In genomic region chr5:139638736-139639618, GRCh38 we compare ENCODE assay signal across 8 cellular contexts. TPM values are rescaled to one million over a fixed set of nuclear protein-coding genes. Genes with fewer than 3 reads are reported as not detected.
DNase-seq lines count a peak whose midpoint lies in the region; ATAC-seq, FAIRE-seq and TF ChIP-seq lines count a peak whose summit lies in the region.

No MANE protein-coding gene starts in this region.

- H2BK12ac ChIP-seq in trophoblast cell (ENCODE audit: low read length): peak overlapping the region; percentile 67

- peak overlapping the region; percentile 84 for H2BK5ac ChIP-seq in trophoblast cell (ENCODE audit: low read depth, low read length, poor library complexity)

- H3K14ac ChIP-seq in trophoblast cell (ENCODE audit: low read length): peak overlapping the region; percentile 82

- no peak overlapping the region for H3K27ac Mint-ChIP-seq in endodermal cell

- peak overlapping the region; percentile 70 for H3K18ac ChIP-seq in trophoblast cell (ENCODE audit: low read length)

- H2AK5ac ChIP-seq in trophoblast cell (ENCODE audit: low read length): peak overlapping the region; percentile 93

- DNase-seq in D721Med (ENCODE audit: insufficient read length, low spot score): peak; percentile 84
- peak; percentile 73 for DNase-seq in NCI-H446 treated with DMSO at 0.1 percent for 48 hours (lab: John Stamatoyannopoulos, UW)
- DNase-seq in endodermal cell: peak; percentile 53
- no peak for DNase-seq in trophoblast cell
- no peak for DNase-seq in NCI-H510A treated with DMSO at 0.1 percent for 48 hours (lab: John Stamatoyannopoulos, UW)
- DNase-seq in kidney glomerular epithelial cell (lab: John Stamatoyannopoulos, UW): no peak
- DNase-seq in NCI-H2107 treated with DMSO at 0.1 percent for 48 hours (lab: John Stamatoyannopoulos, UW; ENCODE audit: unreplicated experiment): no peak

- no peak overlapping the region for H3K4me3 ChIP-seq in endodermal cell (ENCODE audit: low read length)
- H3K4me3 ChIP-seq in trophoblast cell (ENCODE audit: low read depth, low read length): no peak overlapping the region

- H3K9me3 ChIP-seq in endodermal cell (ENCODE audit: control insufficient read depth, low read length) (no peaks in the 10 kb centered on the region), trophoblast cell (ENCODE audit: insufficient read depth, low read depth, low read length) (no peaks in the 10 kb centered on the region)

- H3K9ac ChIP-seq in endodermal cell (ENCODE audit: extremely low read depth, low read length, poor library complexity, severe bottlenecking) (no peak overlapping the region), trophoblast cell (ENCODE audit: low read length) (no peak overlapping the region)

- H3K79me2 ChIP-seq in trophoblast cell (ENCODE audit: control insufficient read depth, insufficient read depth, low read length, poor library complexity): peaks cover 11% of the 10 kb centered on the region

- no peak for FAIRE-seq in D721Med (lab: Jason Lieb, UNC)

- H4K91ac ChIP-seq in trophoblast cell (ENCODE audit: low read depth, low read length): peak overlapping the region; percentile 96

- no peak for TF ChIP-seq CTCF in D721Med (IDR thresholded peaks at IDR 0.05; ENCODE audit: insufficient read depth, missing control alignments)
- TF ChIP-seq CTCF in endodermal cell (conservative IDR thresholded peaks at IDR 0.05): no peak

- H2BK120ac ChIP-seq in trophoblast cell (ENCODE audit: insufficient read depth, low read length, poor library complexity): peak overlapping the region; percentile 70

- no peaks in the 10 kb centered on the region for H3K36me3 Mint-ChIP-seq in endodermal cell (ENCODE audit: low read depth)

- no peaks in the 10 kb centered on the region for H3K27me3 Mint-ChIP-seq in endodermal cell (ENCODE audit: insufficient read depth)

- no peak for ATAC-seq in GM21367 (IDR thresholded peaks at IDR 0.05; ENCODE audit: unreplicated experiment)

- H3K4me1 Mint-ChIP-seq in endodermal cell: peaks cover 56% of the 10 kb centered on the region

- peak overlapping the region; percentile 92 for H3K27ac ChIP-seq in endodermal cell (ENCODE audit: low read depth, low read length)
- H3K27ac ChIP-seq in trophoblast cell (ENCODE audit: low read depth, low read length): peak overlapping the region; percentile 96

- peak overlapping the region; percentile 70 for H3K4ac ChIP-seq in trophoblast cell (ENCODE audit: low read depth, low read length)

- peaks cover 43% of the 10 kb centered on the region for H3K79me1 ChIP-seq in trophoblast cell (ENCODE audit: low read length)

- H4K12ac ChIP-seq in trophoblast cell (ENCODE audit: low read depth, low read length): peak overlapping the region; percentile 14

- H3K9me3 Mint-ChIP-seq in endodermal cell: no peaks in the 10 kb centered on the region

- H3K4me3 Mint-ChIP-seq in endodermal cell: no peak overlapping the region

- WGBS in endodermal cell (ENCODE audit: insufficient coverage in 1 of 2, insufficient read length in 1 of 2), 2 experiments: 55 to 69% methylated on average over 6 to 12 of the region's 12 CpGs
- no CpG with 5 or more reads among the region's 12 CpGs for WGBS in trophoblast cell (ENCODE audit: extremely low coverage, insufficient coverage, insufficient read length)

- H3K4me2 ChIP-seq in trophoblast cell (ENCODE audit: low read length): peak overlapping the region; percentile 78

- no peaks in the 10 kb centered on the region for H3K27me3 ChIP-seq in endodermal cell (ENCODE audit: control insufficient read depth, insufficient read depth, low read length, poor library complexity, severe bottlenecking)
- no peaks in the 10 kb centered on the region for H3K27me3 ChIP-seq in trophoblast cell (ENCODE audit: insufficient read depth, low read length)

- H3K23ac ChIP-seq in trophoblast cell (ENCODE audit: low read length): no peak overlapping the region

- H4K8ac ChIP-seq in trophoblast cell (ENCODE audit: low read depth, low read length): peak overlapping the region; percentile 84

- peak overlapping the region; percentile 19 for H2AFZ ChIP-seq in trophoblast cell (ENCODE audit: insufficient read depth, low read length, poor library complexity)

- peaks cover 21% of the 10 kb centered on the region for H3K4me1 ChIP-seq in endodermal cell (ENCODE audit: control insufficient read depth, insufficient read depth, low read length)
- H3K4me1 ChIP-seq in trophoblast cell (ENCODE audit: control insufficient read depth in 1 of 2, insufficient read depth in 2 of 2, low read length in 2 of 2): peaks cover 59 to 76% of the 10 kb centered on the region in 2 experiments

- H3K36me3 ChIP-seq in endodermal cell (ENCODE audit: control insufficient read depth, insufficient read depth, low read length) (no peaks in the 10 kb centered on the region), trophoblast cell (ENCODE audit: control insufficient read depth in 1 of 2, insufficient read depth in 2 of 2, low read length in 2 of 2) (peaks cover 0 to 4% of the 10 kb centered on the region in 2 experiments)

RNA-seq across cellular contexts. Expression of gene CXXC5, which starts 9.2 kb away (rescaled TPM):
- 10 to 100 TPM; 50.5 to 67.9 TPM for total RNA-seq in endodermal cell
- polyA plus RNA-seq in endodermal cell (2013, experiment 1 of 2): 107 TPM
- 113 TPM for polyA plus RNA-seq in endodermal cell (2013, experiment 2 of 2)
- 101 and 105 TPM in 2 replicates for polyA plus RNA-seq in trophoblast cell (2013)

Comparison
In these comparisons a context has a peak if more than half of its experiments do, and no peak if none do; other contexts are left out.
1. DNase-seq: peak in D721Med (single experiment), NCI-H446 treated with DMSO at 0.1 percent for 48 hours (single experiment) and endodermal cell (single experiment); none in trophoblast cell (0 of 2), NCI-H510A treated with DMSO at 0.1 percent for 48 hours (single experiment), kidney glomerular epithelial cell (single experiment) and NCI-H2107 treated with DMSO at 0.1 percent for 48 hours (single experiment).